In the genomic region with DNA sequence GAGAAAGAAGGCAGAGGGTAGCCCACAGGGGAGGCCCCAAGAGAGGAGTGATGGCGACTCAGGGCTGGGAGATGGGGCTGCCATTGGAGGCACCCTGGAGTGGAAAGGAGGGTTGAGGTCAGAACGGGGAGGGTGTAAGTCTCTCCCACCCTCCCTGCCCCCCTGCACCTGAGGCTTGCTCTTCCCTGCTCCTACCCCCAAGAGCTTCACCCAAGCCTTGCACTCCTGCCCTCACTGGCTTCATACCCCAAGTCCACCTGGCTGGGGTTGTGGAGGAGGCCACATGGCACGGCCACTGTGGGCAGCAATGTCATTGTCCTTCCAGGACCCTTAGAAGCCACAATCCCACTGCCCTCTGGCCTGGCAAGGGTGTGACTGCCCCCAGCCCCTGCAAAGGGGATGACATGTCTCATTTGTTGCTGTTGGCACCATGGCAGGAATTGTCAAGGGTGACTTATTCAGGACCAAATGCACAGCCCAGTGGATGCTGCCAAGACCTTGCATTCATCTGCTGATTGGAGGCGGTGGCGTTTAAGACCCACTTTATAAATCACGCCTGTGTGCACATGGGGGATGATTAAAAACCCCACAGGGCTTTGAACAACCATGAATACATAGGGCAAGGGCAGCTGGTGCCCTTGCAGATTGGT, we compare ENCODE assay signal across 28 cellular contexts. TPM values are rescaled to one million over a fixed set of nuclear protein-coding genes. Genes with fewer than 3 reads are reported as not detected.
DNase-seq lines count a peak whose midpoint lies in the region; ATAC-seq and TF ChIP-seq lines count a peak whose summit lies in the region.
"Had no signal": no experiment of that assay in that cellular context is flagged by ENCODE, and none has a peak within 500 bp of the region (broad histone marks: within the 10 kb centered on the region; RNA-seq: fewer than 3 reads in every experiment).

No MANE protein-coding gene starts in this region.

- H3K36me3 ChIP-seq in BE2C = no peaks in the 10 kb centered on the region
- no peaks in the 10 kb centered on the region for H3K36me3 ChIP-seq in psoas muscle (ENCODE audit: insufficient read depth in 1 of 2, low read depth in 1 of 2)
- H3K36me3 ChIP-seq: HAP-1, prostate gland, SJCRH30, tibial nerve had no signal

- H3K4me3 Mint-ChIP-seq in effector memory CD8-positive, alpha-beta T cell = no peak overlapping the region
- H3K4me3 Mint-ChIP-seq: activated CD8-positive, alpha-beta T cell treated with anti-CD3 and anti-CD28 coated beads for 36 hours; activated naive CD8-positive, alpha-beta T cell; stimulated activated naive CD8-positive, alpha-beta T cell treated with anti-CD3 and anti-CD28 coated beads, Interleukin-15, amount 100 ng/mL, for 72 hours had no signal

- no peak overlapping the region for H3K4me3 ChIP-seq in BE2C (ENCODE audit: low read depth, low read length)
- no peak overlapping the region for H3K4me3 ChIP-seq in right cardiac atrium (ENCODE audit: low read length)
- H3K4me3 ChIP-seq in psoas muscle = no peak overlapping the region
- H3K4me3 ChIP-seq: HAP-1, prostate gland, SJCRH30, skin epidermis, tibial nerve had no signal

- H3K27ac ChIP-seq in right cardiac atrium (ENCODE audit: low read length) = no peak overlapping the region
- H3K27ac ChIP-seq in psoas muscle = no peak overlapping the region
- H3K27ac ChIP-seq: SJCRH30 had no signal

- H3K27me3 Mint-ChIP-seq in effector memory CD8-positive, alpha-beta T cell = no peaks in the 10 kb centered on the region
- H3K27me3 Mint-ChIP-seq: activated CD8-positive, alpha-beta T cell treated with anti-CD3 and anti-CD28 coated beads for 36 hours; activated naive CD8-positive, alpha-beta T cell; stimulated activated naive CD8-positive, alpha-beta T cell treated with anti-CD3 and anti-CD28 coated beads, Interleukin-15, amount 100 ng/mL, for 72 hours had no signal

- TF ChIP-seq CTCF in BE2C (IDR thresholded peaks at IDR 0.05; ENCODE audit: low read depth, low read length) (no peak), psoas muscle (IDR thresholded peaks at IDR 0.05) (no peak)

- no peak for ATAC-seq in right cardiac atrium
- no peak for ATAC-seq in psoas muscle
- no peak for ATAC-seq in GM19452 (IDR thresholded peaks at IDR 0.05; ENCODE audit: unreplicated experiment)
- no peak for ATAC-seq in effector memory CD8-positive, alpha-beta T cell (replicated peaks)
- ATAC-seq: activated CD8-positive, alpha-beta T cell treated with anti-CD3 and anti-CD28 coated beads for 36 hours; Panc1; stimulated activated naive CD8-positive, alpha-beta T cell treated with anti-CD3 and anti-CD28 coated beads, Interleukin-15, amount 100 ng/mL, for 72 hours had no signal

- DNase-seq in BE2C (peak; percentile 0), DMS79 treated with DMSO at 0.1 percent for 48 hours (lab: John Stamatoyannopoulos, UW) (peak; percentile 34), right cardiac atrium (peak; percentile 11 to 37 (median 23)), psoas muscle (peak; percentile 6 to 41), 8988T (no peak)
- no peak for DNase-seq in effector memory CD8-positive, alpha-beta T cell
- DNase-seq: activated CD4-positive, alpha-beta T cell treated with anti-CD3 and anti-CD28 coated beads for 1 hour; activated CD8-positive, alpha-beta T cell treated with anti-CD3 and anti-CD28 coated beads for 36 hours; Calu3; NCI-H2029 treated with DMSO at 0.1 percent for 48 hours; NCI-H69; SJCRH30; stimulated activated naive CD8-positive, alpha-beta T cell treated with anti-CD3 and anti-CD28 coated beads, Interleukin-15, amount 100 ng/mL, for 72 hours; T-helper 1 cell had no signal

- peaks cover 0 to 3% of the 10 kb centered on the region in 2 donors for H3K9me3 Mint-ChIP-seq in effector memory CD8-positive, alpha-beta T cell

- 88% methylated on average over 6 of the region's 6 CpGs for WGBS in right cardiac atrium
- WGBS in psoas muscle, 3 donors = 80 to 95% (median 91%) methylated on average over 6 of the region's 6 CpGs

- H3K4me1 Mint-ChIP-seq in effector memory CD8-positive, alpha-beta T cell (ENCODE audit: low read depth in 2 of 2) = no peaks in the 10 kb centered on the region

- H3K4me1 ChIP-seq in BE2C (no peaks in the 10 kb centered on the region; the same call in 1 of the 2 replicates), right cardiac atrium (ENCODE audit: control insufficient read depth, insufficient read depth, low read length) (peaks cover 15% of the 10 kb centered on the region), psoas muscle (peaks cover 30% of the 10 kb centered on the region)
- H3K4me1 ChIP-seq: HAP-1 had no signal

- H3K27me3 ChIP-seq in BE2C (no peaks in the 10 kb centered on the region), right cardiac atrium (ENCODE audit: control insufficient read depth, insufficient read depth) (no peaks in the 10 kb centered on the region), psoas muscle (ENCODE audit: insufficient read depth in 3 of 3, low read length in 2 of 3) (no peaks in the 10 kb centered on the region)
- H3K27me3 ChIP-seq: SJCRH30, tibial nerve had no signal

- H3K9me3 ChIP-seq in BE2C = 0 out of 2 replicates have a peak, but pooled peaks cover 2% of the 10 kb centered on the region
- no peaks in the 10 kb centered on the region for H3K9me3 ChIP-seq in right cardiac atrium (ENCODE audit: control insufficient read depth, low read length)
- no peaks in the 10 kb centered on the region for H3K9me3 ChIP-seq in psoas muscle
- H3K9me3 ChIP-seq: HAP-1, prostate gland, tibial nerve had no signal

- H3K36me3 Mint-ChIP-seq in effector memory CD8-positive, alpha-beta T cell (ENCODE audit: insufficient read depth) = no peaks in the 10 kb centered on the region

- H3K27ac Mint-ChIP-seq in effector memory CD8-positive, alpha-beta T cell = no peak overlapping the region
- H3K27ac Mint-ChIP-seq: activated CD8-positive, alpha-beta T cell treated with anti-CD3 and anti-CD28 coated beads for 36 hours; activated naive CD8-positive, alpha-beta T cell; activated T-helper 2 cell treated with anti-CD3 and anti-CD28 coated beads, Interferon-gamma antibody, Interleukin-2, Interleukin-4, amounts not matched to agents 10 μg/mL and 5 μg/mL and 100 μg/mL, durations not matched to agents 14 hours and 24 hours and 36 hours had no signal

- intact Hi-C loops in right cardiac atrium (cut with DNase I) (no loop called here), psoas muscle (cut with DNase I) (no loop called here)

RNA-seq across cellular contexts. Expression of a gene that starts 47.6 kb away (rescaled TPM):
- polyA plus RNA-seq in BE2C (2012; ENCODE audit: insufficient read depth, insufficient read length, low read depth) = 32.9 TPM
- total RNA-seq in right cardiac atrium = 100 to 1,000 TPM; 146 to 251 (median 243) TPM
- polyA plus RNA-seq in right cardiac atrium = not detected
- total RNA-seq in psoas muscle = 100 to 1,000 TPM in 2 of 4 donors, 10 to 100 TPM in 2; 13.1 to 120 (median 74.0) TPM
- polyA plus RNA-seq in psoas muscle = not detected
- total RNA-seq: glomerular endothelial cell, M059J, prostate gland, SJCRH30, tibial nerve had no signal
- polyA plus RNA-seq: AG04450, endothelial cell of umbilical vein, keratinocyte, neural cell had no signal

Comparison
In these comparisons a context has a peak if more than half of its experiments do, and no peak if none do; other contexts are left out.
1. DNase-seq: peak in BE2C (single experiment), DMS79 treated with DMSO at 0.1 percent for 48 hours (single experiment), right cardiac atrium (3 of 3) and psoas muscle (2 of 2); none in 8988T (single experiment) and effector memory CD8-positive, alpha-beta T cell (0 of 3).